Comparison of ENCODE assay signal across 21 cellular contexts in genomic region chr16:88909431-88910210, GRCh38. TPM values are rescaled to one million over a fixed set of nuclear protein-coding genes. Genes with fewer than 3 reads are reported as not detected.
DNase-seq lines count a peak whose midpoint lies in the region; ATAC-seq and TF ChIP-seq lines count a peak whose summit lies in the region.
"Had no signal": no experiment of that assay in that cellular context is flagged by ENCODE, and none has a peak within 500 bp of the region (broad histone marks: within the 10 kb centered on the region; RNA-seq: fewer than 3 reads in every experiment).

No MANE protein-coding gene starts in this region.

- in situ Hi-C loops in IMR-90 (cut with MboI; ENCODE audit: low sequenced_read_pairs) (no loop called here), gastrocnemius medialis (cut with MboI; ENCODE audit: low sequenced_read_pairs in 4 of 4) (no loop called here)

- H2BK20ac ChIP-seq in IMR-90 (ENCODE audit: low read depth, low read length), result no peak overlapping the region

- H2BK120ac ChIP-seq in IMR-90 (ENCODE audit: low read depth, low read length), result no peak overlapping the region

- no peak overlapping the region for H3K4me3 ChIP-seq in IMR-90 (ENCODE audit: insufficient read depth, low read depth, low read length)
- no peak overlapping the region for H3K4me3 ChIP-seq in heart left ventricle
- H3K4me3 ChIP-seq in lower lobe of right lung, result no peak overlapping the region
- no peak overlapping the region for H3K4me3 ChIP-seq in gastrocnemius medialis
- H3K4me3 ChIP-seq in dorsolateral prefrontal cortex, result no peak overlapping the region
- H3K4me3 ChIP-seq: A549, GM23248, SJSA1 had no signal

- no peaks in the 10 kb centered on the region; the same call in 1 of the 2 replicates for H3K4me1 ChIP-seq in IMR-90 (ENCODE audit: control insufficient read depth, insufficient read depth, low read length)
- H3K4me1 ChIP-seq in heart left ventricle, result peaks cover 0 to 58% (median 24%) of the 10 kb centered on the region in 12 donors
- no peaks in the 10 kb centered on the region for H3K4me1 ChIP-seq in lower lobe of right lung
- H3K4me1 ChIP-seq in gastrocnemius medialis, result peaks cover 9 to 10% of the 10 kb centered on the region in 2 donors
- H3K4me1 ChIP-seq: SJSA1 had no signal

- no peak for TF ChIP-seq POLR2A in IMR-90 (IDR thresholded peaks at IDR 0.05; ENCODE audit: low read depth, low read length)
- TF ChIP-seq POLR2A in heart left ventricle (IDR thresholded peaks at IDR 0.05), result no peak
- no peak for TF ChIP-seq POLR2A in gastrocnemius medialis (IDR thresholded peaks at IDR 0.05)

- ATAC-seq in IMR-90 (ENCODE audit: low read depth) (no peak), heart left ventricle (peak in 3 of 4 donors; percentile 29 to 44 (median 38)), lower lobe of right lung (no peak), gastrocnemius medialis (peak; percentile 34 to 36), GM19397 (IDR thresholded peaks at IDR 0.05; ENCODE audit: unreplicated experiment) (no peak), HG02840 (IDR thresholded peaks at IDR 0.05; ENCODE audit: low FRiP score, unreplicated experiment) (no peak), left lobe of liver (no peak)

- peaks cover 4% of the 10 kb centered on the region for H3K9me3 ChIP-seq in IMR-90 (ENCODE audit: control insufficient read depth, insufficient read depth, low read length)
- H3K9me3 ChIP-seq in heart left ventricle, result no peaks in the 10 kb centered on the region
- no peaks in the 10 kb centered on the region for H3K9me3 ChIP-seq in lower lobe of right lung
- no peaks in the 10 kb centered on the region for H3K9me3 ChIP-seq in gastrocnemius medialis
- H3K9me3 ChIP-seq: A549, SJSA1 had no signal

- CTCF ChIA-PET in IMR-90 (lab: Yijun Ruan, JAX), result interaction anchor here (0.6 kb wide), 1 partner anchor 332 kb away, joined by 4 read pairs; no protein-coding TSS in a partner anchor

- no peak for TF ChIP-seq RAD21 in IMR-90 (IDR thresholded peaks at IDR 0.05; ENCODE audit: low read length)

- no peak overlapping the region for H4K91ac ChIP-seq in IMR-90 (ENCODE audit: insufficient read depth, low read depth, low read length)

- no peak overlapping the region for H3K14ac ChIP-seq in IMR-90 (replicated peaks; ENCODE audit: low read depth, low read length)

- no TSS peak for BruUV-seq in IMR-90 (replicated peaks; lab: Mats Ljungman, UMichigan)

- no peak overlapping the region for H3K23ac ChIP-seq in IMR-90 (ENCODE audit: low read depth, low read length)

- H2BK15ac ChIP-seq in IMR-90 (ENCODE audit: low read depth, low read length), result no peak overlapping the region

- H3K4ac ChIP-seq in IMR-90 (ENCODE audit: low read depth, low read length), result no peak overlapping the region

- DNase-seq in IMR-90, result no peak
- DNase-seq in heart left ventricle, result peak; percentile 52 to 77 (median 61)
- DNase-seq in lower lobe of right lung, result no peak
- DNase-seq in gastrocnemius medialis, result no peak
- DNase-seq in dorsolateral prefrontal cortex, result no peak
- DNase-seq in left lobe of liver (ENCODE audit: low spot score), result no peak
- DNase-seq: AML-193; CD4-positive, alpha-beta memory T cell; COR-L47; GM23248; H7; MM.1S; NCI-H1694; NCI-H2029 treated with DMSO at 0.1 percent for 48 hours; NCI-H446 treated with DMSO at 0.1 percent for 48 hours; NCI-H526 treated with DMSO at 0.1 percent for 48 hours had no signal

- TF ChIP-seq CTCF in IMR-90 (conservative IDR thresholded peaks at IDR 0.05; ENCODE audit: low read depth, low read length) (no peak), heart left ventricle (IDR thresholded peaks at IDR 0.05) (no peak), lower lobe of right lung (IDR thresholded peaks at IDR 0.05) (no peak), gastrocnemius medialis (IDR thresholded peaks at IDR 0.05 in 4 of 5, conservative IDR thresholded peaks at IDR 0.05 in 1 of 5) (no peak), dorsolateral prefrontal cortex (IDR thresholded peaks at IDR 0.05 in 54 of 56, conservative IDR thresholded peaks at IDR 0.05 in 2 of 56; ENCODE audit: low read depth in 1 of 56, partially characterized antibody in 56 of 56) (no peak)

- no peak overlapping the region for H3K4me2 ChIP-seq in IMR-90 (ENCODE audit: low read depth, low read length)
- H3K4me2 ChIP-seq: A549, KMS-11 had no signal

- H2AK9ac ChIP-seq in IMR-90 (replicated peaks; ENCODE audit: low read depth, low read length, poor library complexity), result no peak overlapping the region

- no peak overlapping the region for H3K18ac ChIP-seq in IMR-90 (ENCODE audit: low read depth, low read length)

- no peaks in the 10 kb centered on the region for H3K9me1 ChIP-seq in IMR-90 (ENCODE audit: insufficient read depth, low read length)

- intact Hi-C loops in IMR-90 (cut with micrococcal nuclease), result no loop called here
- intact Hi-C loops in heart left ventricle (cut with DNase I), result loop anchor here in 3 of 10 donors (1.0 to 2.0 kb wide), 3 partner anchors 21 to 67 kb away; partner anchors contain the start of gene CBFA2T3 (in 1 of the 3)
- intact Hi-C loops in lower lobe of right lung (cut with DNase I), result no loop called here
- intact Hi-C loops in gastrocnemius medialis (cut with DNase I; ENCODE audit: low total_unique reads), result loop anchor here (10.0 kb wide), 1 partner anchor 55 kb away; the partner anchor contains the start of genes GALNS and TRAPPC2L
- intact Hi-C loops in dorsolateral prefrontal cortex (cut with DNase I), result no loop called here

- POLR2A ChIA-PET in IMR-90 (lab: Charles Lee; ENCODE audit: unreplicated experiment), result no interaction called here

- H3K27me3 ChIP-seq in IMR-90 (ENCODE audit: control insufficient read depth, insufficient read depth, low read length) (peaks cover 8% of the 10 kb centered on the region; the same call in 1 of the 2 replicates), heart left ventricle (no peaks in the 10 kb centered on the region), lower lobe of right lung (ENCODE audit: low read depth) (peaks cover 11% of the 10 kb centered on the region), gastrocnemius medialis (no peaks in the 10 kb centered on the region), dorsolateral prefrontal cortex (peaks cover 0 to 8% (median 0%) of the 10 kb centered on the region in 45 donors)

- WGBS in IMR-90 (ENCODE audit: extremely low coverage in 2 of 2, insufficient read length in 1 of 2), 2 experiments, result 59% methylated on average over 27 of the region's 44 CpGs; no CpG with 5 or more reads in 1 of the 2 experiments
- WGBS in heart left ventricle, 4 donors, result 63 to 77% (median 73%) methylated on average over 16 to 44 of the region's 44 CpGs

- H2AK5ac ChIP-seq in IMR-90 (ENCODE audit: low read depth, low read length), result no peak overlapping the region

- H4K5ac ChIP-seq in IMR-90 (ENCODE audit: low read depth, low read length), result no peak overlapping the region

- H3K79me1 ChIP-seq in IMR-90 (ENCODE audit: low read depth in 1 of 2, low read length in 2 of 2), result no peaks in the 10 kb centered on the region

- dilution Hi-C loops in IMR-90 (cut with HindIII; ENCODE audit: low sequenced_read_pairs, unreplicated experiment), result no loop called here

- H3K56ac ChIP-seq in IMR-90 (ENCODE audit: extremely low read depth, insufficient read depth, low read length), result no peak overlapping the region

- H2BK5ac ChIP-seq in IMR-90 (ENCODE audit: low read depth, low read length, poor library complexity, severe bottlenecking), result no peak overlapping the region

- no peaks in the 10 kb centered on the region; the same call in 1 of the 2 replicates for H4K20me1 ChIP-seq in IMR-90 (ENCODE audit: insufficient read depth, low read length)

- H3K36me3 ChIP-seq in IMR-90 (ENCODE audit: control insufficient read depth, insufficient read depth, low read length), result no peaks in the 10 kb centered on the region
- H3K36me3 ChIP-seq in heart left ventricle, result no peaks in the 10 kb centered on the region
- no peaks in the 10 kb centered on the region for H3K36me3 ChIP-seq in lower lobe of right lung
- H3K36me3 ChIP-seq in gastrocnemius medialis, result no peaks in the 10 kb centered on the region
- H3K36me3 ChIP-seq: SJSA1 had no signal

- H3K9ac ChIP-seq in IMR-90 (ENCODE audit: low read depth, low read length), result no peak overlapping the region
- H3K9ac ChIP-seq: GM23248, KMS-11 had no signal

- peak overlapping the region; percentile 32 for H2AFZ ChIP-seq in IMR-90 (replicated peaks; ENCODE audit: low read length, poor library complexity)
- H2AFZ ChIP-seq: GM23248 had no signal

- H3K27ac ChIP-seq in IMR-90 (ENCODE audit: insufficient read depth, low read length) (no peak overlapping the region), heart left ventricle (peak overlapping the region; percentile 13 to 79 (median 58)), lower lobe of right lung (peak overlapping the region; percentile 58), gastrocnemius medialis (peak overlapping the region in 3 of 4 donors; percentile 50 to 52 (median 51)), dorsolateral prefrontal cortex (peak overlapping the region in 3 of 59 donors; percentile 7 to 30 (median 29))
- H3K27ac ChIP-seq: A549, GM23248, KMS-11, SJSA1 had no signal

- H4K8ac ChIP-seq in IMR-90 (ENCODE audit: low read depth in 2 of 2, low read length in 2 of 2), result no peak overlapping the region

RNA-seq across cellular contexts. Expression of gene PABPN1L, which starts 43.2 kb away (rescaled TPM):
- total RNA-seq in IMR-90 (2012; rRNA removed), result not detected in 2 replicates
- not detected in 2 replicates for polyA plus RNA-seq in IMR-90 (2012; rRNA removed)
- not detected in 2 replicates for polyA plus RNA-seq in IMR-90 (2012; cell fraction: cytosol; rRNA removed)
- polyA plus RNA-seq in IMR-90 (2012; cell fraction: nucleus; rRNA removed; ENCODE audit: low replicate concordance), result not detected in 2 replicates
- not detected for total RNA-seq in heart left ventricle
- polyA plus RNA-seq in heart left ventricle, result not detected
- total RNA-seq in lower lobe of right lung, result not detected
- total RNA-seq in gastrocnemius medialis, result not detected
- total RNA-seq in dorsolateral prefrontal cortex, result under 1 TPM in 22 of 120 experiments, not detected in 98; 0.36 to 0.92 (median 0.56) TPM
- total RNA-seq in left lobe of liver, result 0.23 TPM
- total RNA-seq: CD4-positive, alpha-beta memory T cell; GM23248; H7; SJSA1 had no signal
- polyA plus RNA-seq: A549; CD4-positive, alpha-beta memory T cell; GM23248 had no signal

RNA-seq across cellular contexts. Expression of gene TRAPPC2L, which starts 52.7 kb away (rescaled TPM):
- 84.2 and 102 TPM in 2 replicates for total RNA-seq in IMR-90 (2012; rRNA removed)
- polyA plus RNA-seq in IMR-90 (2012; rRNA removed), result 109 and 112 TPM in 2 replicates
- polyA plus RNA-seq in IMR-90 (2012; cell fraction: cytosol; rRNA removed), result 69.3 and 87.7 TPM in 2 replicates
- polyA plus RNA-seq in IMR-90 (2012; cell fraction: nucleus; rRNA removed; ENCODE audit: low replicate concordance), result 45.7 and 54.3 TPM in 2 replicates
- 10 to 100 TPM; 20.3 to 65.7 (median 44.2) TPM for total RNA-seq in heart left ventricle
- polyA plus RNA-seq in heart left ventricle, result 10 to 100 TPM; 30.3 to 51.3 TPM
- 51.4 TPM for total RNA-seq in lower lobe of right lung
- 10 to 100 TPM; 17.8 to 27.9 (median 20.5) TPM for total RNA-seq in gastrocnemius medialis
- total RNA-seq in dorsolateral prefrontal cortex, result 10 to 100 TPM; 30.9 to 83.9 (median 57.9) TPM
- 20.2 TPM for total RNA-seq in left lobe of liver

RNA-seq across cellular contexts. Expression of gene GALNS, which starts 52.9 kb away (rescaled TPM):
- total RNA-seq in IMR-90 (2012; rRNA removed) (7.2 TPM in 2 replicates), heart left ventricle (10 to 100 TPM; 10.7 to 22.7 (median 13.3) TPM), lower lobe of right lung (48.5 TPM), gastrocnemius medialis (10 to 100 TPM in 2 of 4 donors, 1 to 10 TPM in 2; 8.8 to 14.7 (median 10.0) TPM), dorsolateral prefrontal cortex (10 to 100 TPM; 22.5 to 60.1 (median 36.3) TPM), left lobe of liver (23.1 TPM)
- polyA plus RNA-seq in IMR-90 (2012; rRNA removed) (30.2 and 32.5 TPM in 2 replicates), heart left ventricle (10 to 100 TPM; 14.1 to 16.4 TPM)
- polyA plus RNA-seq in IMR-90 (2012; cell fraction: cytosol; rRNA removed), result 28.6 and 42.1 TPM in 2 replicates
- polyA plus RNA-seq in IMR-90 (2012; cell fraction: nucleus; rRNA removed; ENCODE audit: low replicate concordance), result 24.8 and 44.6 TPM in 2 replicates

Comparison
In these comparisons a context has a peak if more than half of its experiments do, and no peak if none do; other contexts are left out.
1. ATAC-seq: peak in heart left ventricle (3 of 4) and gastrocnemius medialis (2 of 2); none in IMR-90 (single experiment), lower lobe of right lung (0 of 2), GM19397 (single experiment), HG02840 (single experiment) and left lobe of liver (single experiment).
2. DNase-seq: peak in heart left ventricle (5 of 5); none in IMR-90 (single experiment), lower lobe of right lung (single experiment), gastrocnemius medialis (0 of 2), dorsolateral prefrontal cortex (0 of 10) and left lobe of liver (single experiment).